Comparison of ENCODE assay signal across 24 cellular contexts in the genomic region with DNA sequence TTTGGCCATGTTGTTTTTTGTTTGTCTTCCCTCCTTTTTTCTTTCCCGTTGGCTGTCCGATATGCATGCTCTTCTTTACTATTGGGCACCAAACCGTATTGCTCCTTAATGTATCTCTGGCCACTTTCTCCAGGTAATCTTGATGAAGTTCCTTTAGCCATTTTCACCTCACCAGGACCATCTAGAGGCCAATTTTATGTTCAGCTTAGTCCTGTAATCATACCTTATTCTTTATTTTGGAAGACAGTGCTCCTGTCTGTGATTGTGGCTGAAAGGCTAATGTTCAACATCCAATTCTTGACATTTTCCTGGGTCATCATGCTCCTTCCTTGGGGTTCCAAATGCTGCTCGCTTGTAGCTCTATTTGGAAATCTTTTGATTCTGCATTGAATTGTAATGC.
A peak's percentile ranks its signal among the peaks of the same experiment; 100 is the strongest.
DNase-seq lines count a peak whose midpoint lies in the region; ATAC-seq, FAIRE-seq and TF ChIP-seq lines count a peak whose summit lies in the region.
"Had no signal": no experiment of that assay in that cellular context is flagged by ENCODE, and none has a peak within 500 bp of the region (broad histone marks: within the 10 kb centered on the region; RNA-seq: fewer than 3 reads in every experiment).

No MANE protein-coding gene starts in this region.

- intact Hi-C loops in lower lobe of right lung (cut with DNase I), result no loop called here

- peaks cover 48% of the 10 kb centered on the region for H3K36me3 ChIP-seq in BLaER1
- H3K36me3 ChIP-seq in OCI-LY1 (ENCODE audit: insufficient read depth, low read length), result no peaks in the 10 kb centered on the region
- no peaks in the 10 kb centered on the region for H3K36me3 ChIP-seq in lower lobe of right lung

- H3F3A ChIP-seq in OCI-LY1 (ENCODE audit: insufficient read depth, low read length), result 0 out of 2 replicates have a peak, but pooled peaks cover 4% of the 10 kb centered on the region

- H3K27me3 ChIP-seq in BLaER1 (no peaks in the 10 kb centered on the region), OCI-LY1 (ENCODE audit: insufficient read depth, low read length) (no peaks in the 10 kb centered on the region), lower lobe of right lung (ENCODE audit: low read depth) (no peaks in the 10 kb centered on the region)

- no peak for DNase-seq in GM12892 (ENCODE audit: insufficient read length)
- no peak for DNase-seq in memory B cell (ENCODE audit: low spot score in 2 of 2)
- DNase-seq in lower lobe of right lung, result no peak
- DNase-seq in naive thymus-derived CD8-positive, alpha-beta T cell, result no peak
- DNase-seq in stimulated activated naive CD8-positive, alpha-beta T cell treated with anti-CD3 and anti-CD28 coated beads, Interleukin-15, Interleukin-2, amounts not matched to agents 100 U/mL and 50 U/mL, for 24 hours, result no peak
- DNase-seq: 8988T; ACHN; AML-193; CD4-positive, alpha-beta T cell; CD8-positive, alpha-beta memory T cell; DMS 273 treated with DMSO at 0.1 percent for 48 hours; DMS79; EL; GDM1; GM23248; H7 had no signal

- H3K9me3 Mint-ChIP-seq in memory B cell, result no peaks in the 10 kb centered on the region
- peaks cover 0 to 4% (median 0%) of the 10 kb centered on the region in 9 donors for H3K9me3 Mint-ChIP-seq in naive thymus-derived CD8-positive, alpha-beta T cell
- H3K9me3 Mint-ChIP-seq: CD4-positive, alpha-beta T cell; CD8-positive, alpha-beta memory T cell had no signal

- H4K20me1 ChIP-seq in BLaER1 (no peaks in the 10 kb centered on the region), OCI-LY1 (ENCODE audit: insufficient read depth, low read length) (no peaks in the 10 kb centered on the region)

- H3K27me3 Mint-ChIP-seq in memory B cell, result no peaks in the 10 kb centered on the region
- H3K27me3 Mint-ChIP-seq in naive thymus-derived CD8-positive, alpha-beta T cell, result peaks cover 0 to 3% (median 0%) of the 10 kb centered on the region in 5 donors
- H3K27me3 Mint-ChIP-seq: CD4-positive, alpha-beta T cell had no signal

- H3K36me3 Mint-ChIP-seq in memory B cell, result no peaks in the 10 kb centered on the region
- no peaks in the 10 kb centered on the region for H3K36me3 Mint-ChIP-seq in naive thymus-derived CD8-positive, alpha-beta T cell
- H3K36me3 Mint-ChIP-seq: CD14-positive monocyte had no signal

- H3K4me3 ChIP-seq in BLaER1 (peak overlapping the region; percentile 68), OCI-LY1 (ENCODE audit: low read depth, low read length, poor library complexity, severe bottlenecking) (no peak overlapping the region), lower lobe of right lung (no peak overlapping the region)
- H3K4me3 ChIP-seq: A549, GM23248 had no signal

- POLR2A ChIA-PET in naive thymus-derived CD8-positive, alpha-beta T cell (lab: Charles Lee), result no interaction called here

- peak overlapping the region; percentile 2 for H3K27ac Mint-ChIP-seq in memory B cell
- no peak overlapping the region for H3K27ac Mint-ChIP-seq in naive thymus-derived CD8-positive, alpha-beta T cell
- H3K27ac Mint-ChIP-seq: CD14-positive monocyte; CD4-positive, alpha-beta T cell; CD8-positive, alpha-beta memory T cell had no signal

- H3K9me3 ChIP-seq in BLaER1, result peaks cover 37% of the 10 kb centered on the region; the same call in 1 of the 2 replicates
- no peaks in the 10 kb centered on the region for H3K9me3 ChIP-seq in OCI-LY1 (ENCODE audit: low read length)
- H3K9me3 ChIP-seq in lower lobe of right lung, result no peaks in the 10 kb centered on the region
- H3K9me3 ChIP-seq: A549 had no signal

- H3K4me1 ChIP-seq in BLaER1 (peaks cover 85% of the 10 kb centered on the region), OCI-LY1 (ENCODE audit: insufficient read depth, low read length, severe bottlenecking) (peaks cover 54% of the 10 kb centered on the region), lower lobe of right lung (no peaks in the 10 kb centered on the region)
- H3K4me1 ChIP-seq: A549 had no signal

- no peak for TF ChIP-seq CTCF in OCI-LY1 (IDR thresholded peaks at IDR 0.05; ENCODE audit: low read length)
- no peak for TF ChIP-seq CTCF in lower lobe of right lung (IDR thresholded peaks at IDR 0.05)

- H3K79me2 ChIP-seq in OCI-LY1 (ENCODE audit: insufficient read depth, low read length), result no peaks in the 10 kb centered on the region

- peaks cover 37% of the 10 kb centered on the region for H3K4me1 Mint-ChIP-seq in memory B cell
- H3K4me1 Mint-ChIP-seq in naive thymus-derived CD8-positive, alpha-beta T cell, result peaks cover 0 to 39% (median 0%) of the 10 kb centered on the region in 4 donors
- H3K4me1 Mint-ChIP-seq: CD14-positive monocyte had no signal

- peak overlapping the region; percentile 93 for H3K4me2 ChIP-seq in BLaER1
- no peak overlapping the region for H3K4me2 ChIP-seq in OCI-LY1 (ENCODE audit: low read length)
- H3K4me2 ChIP-seq: A549 had no signal

- ATAC-seq in memory B cell (ENCODE audit: low read depth), result no peak
- no peak for ATAC-seq in HG03108 (IDR thresholded peaks at IDR 0.05; ENCODE audit: unreplicated experiment)
- no peak for ATAC-seq in lower lobe of right lung
- no peak for ATAC-seq in naive thymus-derived CD8-positive, alpha-beta T cell
- no peak for ATAC-seq in stimulated activated naive CD8-positive, alpha-beta T cell treated with anti-CD3 and anti-CD28 coated beads, Interleukin-15, Interleukin-2, amounts not matched to agents 100 U/mL and 50 U/mL, for 24 hours
- ATAC-seq: A549, HCT116 had no signal

- H3K27ac ChIP-seq in BLaER1, result peak overlapping the region; percentile 92
- H3K27ac ChIP-seq in OCI-LY1 (ENCODE audit: low read depth, low read length, poor library complexity, severe bottlenecking), result peak overlapping the region; percentile 82
- H3K27ac ChIP-seq in lower lobe of right lung, result no peak overlapping the region
- H3K27ac ChIP-seq: A549, GM23248 had no signal

- peak overlapping the region; percentile 45; the same call in 1 of the 2 replicates for H3K9ac ChIP-seq in BLaER1
- H3K9ac ChIP-seq in OCI-LY1 (ENCODE audit: low read length), result no peak overlapping the region
- H3K9ac ChIP-seq: GM23248 had no signal

- no peak overlapping the region for H3K4me3 Mint-ChIP-seq in memory B cell
- H3K4me3 Mint-ChIP-seq in naive thymus-derived CD8-positive, alpha-beta T cell, result no peak overlapping the region
- H3K4me3 Mint-ChIP-seq: CD14-positive monocyte; CD4-positive, alpha-beta T cell; CD8-positive, alpha-beta memory T cell had no signal

- H3K9me2 ChIP-seq in OCI-LY1 (ENCODE audit: low read depth, low read length), result no peaks in the 10 kb centered on the region

- no peak for TF ChIP-seq POLR2A in GM12892 (IDR thresholded peaks at IDR 0.05; ENCODE audit: low read depth, low read length)

- no peak overlapping the region for H2AFZ ChIP-seq in OCI-LY1 (ENCODE audit: low read length)
- H2AFZ ChIP-seq: GM23248 had no signal

- peak; percentile 27 for FAIRE-seq in GM12892 (lab: Jason Lieb, UNC)
- FAIRE-seq: A549, D721Med, H1 had no signal
